ENCODE assay signal across 2 cellular contexts in the genomic region with DNA sequence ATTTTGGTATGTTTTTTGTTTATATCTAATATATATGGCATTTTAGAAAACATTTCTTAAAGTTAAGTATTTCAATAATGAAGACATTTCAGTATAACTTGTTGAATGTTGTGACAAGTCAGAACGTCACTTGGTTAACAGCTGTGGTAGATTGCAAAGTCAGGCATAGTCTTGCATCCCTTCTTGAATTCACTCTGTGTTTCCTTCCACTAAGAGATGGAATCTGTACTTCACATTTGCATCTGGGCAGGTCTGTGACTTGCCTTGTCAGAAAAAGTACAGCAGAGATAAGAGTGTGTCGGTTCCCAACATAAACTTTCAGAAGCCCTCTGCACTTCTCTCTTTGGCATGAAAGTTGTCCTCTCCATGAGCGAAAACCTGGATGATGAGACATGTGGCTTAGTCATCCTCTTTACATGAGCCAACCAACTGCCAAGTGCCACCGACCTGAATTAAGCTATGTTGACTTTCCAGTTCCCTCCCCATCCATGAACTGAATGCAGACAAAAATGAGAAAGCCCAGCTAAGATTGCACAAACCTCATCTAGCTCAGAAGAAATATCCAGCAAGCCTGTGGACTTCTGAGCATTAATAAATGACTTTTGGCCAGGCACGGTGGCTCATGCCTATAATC.
TF ChIP-seq lines count a peak whose summit lies in the region.

No MANE protein-coding gene starts in this region.

TF ChIP-seq in GM23338, 12 proteins besides CTCF, POLR2A, EP300 and RAD21 (continued from another document and continues in another):
- TF ChIP-seq, protein P1, sequence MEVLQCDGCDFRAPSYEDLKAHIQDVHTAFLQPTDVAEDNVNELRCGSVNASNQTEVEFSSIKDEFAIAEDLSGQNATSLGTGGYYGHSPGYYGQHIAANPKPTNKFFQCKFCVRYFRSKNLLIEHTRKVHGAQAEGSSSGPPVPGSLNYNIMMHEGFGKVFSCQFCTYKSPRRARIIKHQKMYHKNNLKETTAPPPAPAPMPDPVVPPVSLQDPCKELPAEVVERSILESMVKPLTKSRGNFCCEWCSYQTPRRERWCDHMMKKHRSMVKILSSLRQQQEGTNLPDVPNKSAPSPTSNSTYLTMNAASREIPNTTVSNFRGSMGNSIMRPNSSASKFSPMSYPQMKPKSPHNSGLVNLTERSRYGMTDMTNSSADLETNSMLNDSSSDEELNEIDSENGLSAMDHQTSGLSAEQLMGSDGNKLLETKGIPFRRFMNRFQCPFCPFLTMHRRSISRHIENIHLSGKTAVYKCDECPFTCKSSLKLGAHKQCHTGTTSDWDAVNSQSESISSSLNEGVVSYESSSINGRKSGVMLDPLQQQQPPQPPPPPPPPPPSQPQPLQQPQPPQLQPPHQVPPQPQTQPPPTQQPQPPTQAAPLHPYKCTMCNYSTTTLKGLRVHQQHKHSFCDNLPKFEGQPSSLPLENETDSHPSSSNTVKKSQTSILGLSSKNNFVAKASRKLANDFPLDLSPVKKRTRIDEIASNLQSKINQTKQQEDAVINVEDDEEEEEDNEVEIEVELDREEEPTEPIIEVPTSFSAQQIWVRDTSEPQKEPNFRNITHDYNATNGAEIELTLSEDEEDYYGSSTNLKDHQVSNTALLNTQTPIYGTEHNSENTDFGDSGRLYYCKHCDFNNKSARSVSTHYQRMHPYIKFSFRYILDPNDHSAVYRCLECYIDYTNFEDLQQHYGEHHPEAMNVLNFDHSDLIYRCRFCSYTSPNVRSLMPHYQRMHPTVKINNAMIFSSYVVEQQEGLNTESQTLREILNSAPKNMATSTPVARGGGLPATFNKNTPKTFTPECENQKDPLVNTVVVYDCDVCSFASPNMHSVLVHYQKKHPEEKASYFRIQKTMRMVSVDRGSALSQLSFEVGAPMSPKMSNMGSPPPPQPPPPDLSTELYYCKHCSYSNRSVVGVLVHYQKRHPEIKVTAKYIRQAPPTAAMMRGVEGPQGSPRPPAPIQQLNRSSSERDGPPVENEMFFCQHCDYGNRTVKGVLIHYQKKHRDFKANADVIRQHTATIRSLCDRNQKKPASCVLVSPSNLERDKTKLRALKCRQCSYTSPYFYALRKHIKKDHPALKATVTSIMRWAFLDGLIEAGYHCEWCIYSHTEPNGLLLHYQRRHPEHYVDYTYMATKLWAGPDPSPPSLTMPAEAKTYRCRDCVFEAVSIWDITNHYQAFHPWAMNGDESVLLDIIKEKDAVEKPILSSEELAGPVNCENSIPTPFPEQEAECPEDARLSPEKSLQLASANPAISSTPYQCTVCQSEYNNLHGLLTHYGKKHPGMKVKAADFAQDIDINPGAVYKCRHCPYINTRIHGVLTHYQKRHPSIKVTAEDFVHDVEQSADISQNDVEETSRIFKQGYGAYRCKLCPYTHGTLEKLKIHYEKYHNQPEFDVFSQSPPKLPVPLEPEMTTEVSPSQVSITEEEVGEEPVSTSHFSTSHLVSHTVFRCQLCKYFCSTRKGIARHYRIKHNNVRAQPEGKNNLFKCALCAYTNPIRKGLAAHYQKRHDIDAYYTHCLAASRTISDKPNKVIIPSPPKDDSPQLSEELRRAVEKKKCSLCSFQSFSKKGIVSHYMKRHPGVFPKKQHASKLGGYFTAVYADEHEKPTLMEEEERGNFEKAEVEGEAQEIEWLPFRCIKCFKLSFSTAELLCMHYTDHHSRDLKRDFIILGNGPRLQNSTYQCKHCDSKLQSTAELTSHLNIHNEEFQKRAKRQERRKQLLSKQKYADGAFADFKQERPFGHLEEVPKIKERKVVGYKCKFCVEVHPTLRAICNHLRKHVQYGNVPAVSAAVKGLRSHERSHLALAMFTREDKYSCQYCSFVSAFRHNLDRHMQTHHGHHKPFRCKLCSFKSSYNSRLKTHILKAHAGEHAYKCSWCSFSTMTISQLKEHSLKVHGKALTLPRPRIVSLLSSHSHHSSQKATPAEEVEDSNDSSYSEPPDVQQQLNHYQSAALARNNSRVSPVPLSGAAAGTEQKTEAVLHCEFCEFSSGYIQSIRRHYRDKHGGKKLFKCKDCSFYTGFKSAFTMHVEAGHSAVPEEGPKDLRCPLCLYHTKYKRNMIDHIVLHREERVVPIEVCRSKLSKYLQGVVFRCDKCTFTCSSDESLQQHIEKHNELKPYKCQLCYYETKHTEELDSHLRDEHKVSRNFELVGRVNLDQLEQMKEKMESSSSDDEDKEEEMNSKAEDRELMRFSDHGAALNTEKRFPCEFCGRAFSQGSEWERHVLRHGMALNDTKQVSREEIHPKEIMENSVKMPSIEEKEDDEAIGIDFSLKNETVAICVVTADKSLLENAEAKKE (CRISPR knock-in tag; IDR thresholded peaks at IDR 0.05) = no peak
- no peak for TF ChIP-seq STAT1 (IDR thresholded peaks at IDR 0.05; ENCODE audit: unreplicated experiment)
- no peak for TF ChIP-seq ZNF114 (CRISPR knock-in tag; IDR thresholded peaks at IDR 0.05)
- no peak for TF ChIP-seq POLR2AphosphoS5 (IDR thresholded peaks at IDR 0.05; ENCODE audit: low read depth)
- TF ChIP-seq EZH2 (IDR thresholded peaks at IDR 0.05; ENCODE audit: low read depth, unreplicated experiment) = no peak
- TF ChIP-seq NANOG (IDR thresholded peaks at IDR 0.05; ENCODE audit: borderline replicate concordance) = no peak
- TF ChIP-seq, protein P2, sequence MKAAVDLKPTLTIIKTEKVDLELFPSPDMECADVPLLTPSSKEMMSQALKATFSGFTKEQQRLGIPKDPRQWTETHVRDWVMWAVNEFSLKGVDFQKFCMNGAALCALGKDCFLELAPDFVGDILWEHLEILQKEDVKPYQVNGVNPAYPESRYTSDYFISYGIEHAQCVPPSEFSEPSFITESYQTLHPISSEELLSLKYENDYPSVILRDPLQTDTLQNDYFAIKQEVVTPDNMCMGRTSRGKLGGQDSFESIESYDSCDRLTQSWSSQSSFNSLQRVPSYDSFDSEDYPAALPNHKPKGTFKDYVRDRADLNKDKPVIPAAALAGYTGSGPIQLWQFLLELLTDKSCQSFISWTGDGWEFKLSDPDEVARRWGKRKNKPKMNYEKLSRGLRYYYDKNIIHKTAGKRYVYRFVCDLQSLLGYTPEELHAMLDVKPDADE (IDR thresholded peaks at IDR 0.05) = no peak
- no peak for TF ChIP-seq EZH2phosphoT487 (IDR thresholded peaks at IDR 0.05; ENCODE audit: unreplicated experiment)
- no peak for TF ChIP-seq CREB1 (CRISPR knock-in tag; IDR thresholded peaks at IDR 0.05; ENCODE audit: low read depth)

TF ChIP-seq in K562, 482 proteins besides CTCF, POLR2A, EP300 and RAD21 (continues in another document):
- TF ChIP-seq, protein P3, sequence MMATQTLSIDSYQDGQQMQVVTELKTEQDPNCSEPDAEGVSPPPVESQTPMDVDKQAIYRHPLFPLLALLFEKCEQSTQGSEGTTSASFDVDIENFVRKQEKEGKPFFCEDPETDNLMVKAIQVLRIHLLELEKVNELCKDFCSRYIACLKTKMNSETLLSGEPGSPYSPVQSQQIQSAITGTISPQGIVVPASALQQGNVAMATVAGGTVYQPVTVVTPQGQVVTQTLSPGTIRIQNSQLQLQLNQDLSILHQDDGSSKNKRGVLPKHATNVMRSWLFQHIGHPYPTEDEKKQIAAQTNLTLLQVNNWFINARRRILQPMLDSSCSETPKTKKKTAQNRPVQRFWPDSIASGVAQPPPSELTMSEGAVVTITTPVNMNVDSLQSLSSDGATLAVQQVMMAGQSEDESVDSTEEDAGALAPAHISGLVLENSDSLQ (IDR thresholded peaks at IDR 0.05) = peak; percentile 9; the same call in 1 of the 2 replicates
- TF ChIP-seq ZNF197 (CRISPR knock-in tag; IDR thresholded peaks at IDR 0.05; ENCODE audit: low read depth) (no peak), HDAC8 (tag; IDR thresholded peaks at IDR 0.05) (no peak), MEIS2 (IDR thresholded peaks at IDR 0.05; ENCODE audit: partially characterized antibody) (peak; percentile 3), MEF2A (IDR thresholded peaks at IDR 0.05; ENCODE audit: control insufficient read depth, low read depth, low read length) (no peak), HNRNPUL1 (IDR thresholded peaks at IDR 0.05; ENCODE audit: low read length) (no peak), ZSCAN32 (CRISPR knock-in tag; IDR thresholded peaks at IDR 0.05) (no peak), MYBL2 (IDR thresholded peaks at IDR 0.05; ENCODE audit: low read depth) (no peak), MYBL2 (CRISPR knock-in tag; IDR thresholded peaks at IDR 0.05; ENCODE audit: borderline replicate concordance) (no peak), ETV6 (IDR thresholded peaks at IDR 0.05; ENCODE audit: borderline replicate concordance in 1 of 2, low read depth in 2 of 2, low read length in 1 of 2) (no peak), ETV6 (CRISPR knock-in tag; IDR thresholded peaks at IDR 0.05; ENCODE audit: borderline replicate concordance) (no peak), SMARCA4 (IDR thresholded peaks at IDR 0.05) (0 out of 2 replicates have a peak, but pooled peaks have one; percentile 17), CBFA2T3 (IDR thresholded peaks at IDR 0.05) (0 out of 2 replicates have a peak, but pooled peaks have one; percentile 10), ZNF436 (CRISPR knock-in tag; IDR thresholded peaks at IDR 0.05) (no peak), FOSL1 (tag; conservative IDR thresholded peaks at IDR 0.05) (peak; percentile 51), NFE2 (IDR thresholded peaks at IDR 0.05; ENCODE audit: low read depth) (0 out of 2 replicates have a peak, but pooled peaks have one; percentile 17), ZBED1 (IDR thresholded peaks at IDR 0.05) (no peak), CSDE1 (IDR thresholded peaks at IDR 0.05) (no peak), ZNF696 (CRISPR knock-in tag; conservative IDR thresholded peaks at IDR 0.05) (no peak), FIP1L1 (IDR thresholded peaks at IDR 0.05; ENCODE audit: low read depth, low read length, poor library complexity, severe bottlenecking) (no peak), ARHGAP35 (IDR thresholded peaks at IDR 0.05; ENCODE audit: partially characterized antibody) (no peak), ZFP1 (CRISPR knock-in tag; IDR thresholded peaks at IDR 0.05) (no peak), MAFG (tag; conservative IDR thresholded peaks at IDR 0.05) (0 out of 2 replicates have a peak, but pooled peaks have one; percentile 23), CEBPG (CRISPR knock-in tag; IDR thresholded peaks at IDR 0.05) (no peak), CEBPG (tag; conservative IDR thresholded peaks at IDR 0.05 in 1 of 2, IDR thresholded peaks at IDR 0.05 in 1 of 2) (no peak)
- TF ChIP-seq, protein P4, sequence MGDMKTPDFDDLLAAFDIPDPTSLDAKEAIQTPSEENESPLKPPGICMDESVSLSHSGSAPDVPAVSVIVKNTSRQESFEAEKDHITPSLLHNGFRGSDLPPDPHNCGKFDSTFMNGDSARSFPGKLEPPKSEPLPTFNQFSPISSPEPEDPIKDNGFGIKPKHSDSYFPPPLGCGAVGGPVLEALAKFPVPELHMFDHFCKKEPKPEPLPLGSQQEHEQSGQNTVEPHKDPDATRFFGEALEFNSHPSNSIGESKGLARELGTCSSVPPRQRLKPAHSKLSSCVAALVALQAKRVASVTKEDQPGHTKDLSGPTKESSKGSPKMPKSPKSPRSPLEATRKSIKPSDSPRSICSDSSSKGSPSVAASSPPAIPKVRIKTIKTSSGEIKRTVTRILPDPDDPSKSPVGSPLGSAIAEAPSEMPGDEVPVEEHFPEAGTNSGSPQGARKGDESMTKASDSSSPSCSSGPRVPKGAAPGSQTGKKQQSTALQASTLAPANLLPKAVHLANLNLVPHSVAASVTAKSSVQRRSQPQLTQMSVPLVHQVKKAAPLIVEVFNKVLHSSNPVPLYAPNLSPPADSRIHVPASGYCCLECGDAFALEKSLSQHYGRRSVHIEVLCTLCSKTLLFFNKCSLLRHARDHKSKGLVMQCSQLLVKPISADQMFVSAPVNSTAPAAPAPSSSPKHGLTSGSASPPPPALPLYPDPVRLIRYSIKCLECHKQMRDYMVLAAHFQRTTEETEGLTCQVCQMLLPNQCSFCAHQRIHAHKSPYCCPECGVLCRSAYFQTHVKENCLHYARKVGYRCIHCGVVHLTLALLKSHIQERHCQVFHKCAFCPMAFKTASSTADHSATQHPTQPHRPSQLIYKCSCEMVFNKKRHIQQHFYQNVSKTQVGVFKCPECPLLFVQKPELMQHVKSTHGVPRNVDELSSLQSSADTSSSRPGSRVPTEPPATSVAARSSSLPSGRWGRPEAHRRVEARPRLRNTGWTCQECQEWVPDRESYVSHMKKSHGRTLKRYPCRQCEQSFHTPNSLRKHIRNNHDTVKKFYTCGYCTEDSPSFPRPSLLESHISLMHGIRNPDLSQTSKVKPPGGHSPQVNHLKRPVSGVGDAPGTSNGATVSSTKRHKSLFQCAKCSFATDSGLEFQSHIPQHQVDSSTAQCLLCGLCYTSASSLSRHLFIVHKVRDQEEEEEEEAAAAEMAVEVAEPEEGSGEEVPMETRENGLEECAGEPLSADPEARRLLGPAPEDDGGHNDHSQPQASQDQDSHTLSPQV (IDR thresholded peaks at IDR 0.05) = 0 out of 2 replicates have a peak, but pooled peaks have one; percentile 16
- TF ChIP-seq, protein P5, sequence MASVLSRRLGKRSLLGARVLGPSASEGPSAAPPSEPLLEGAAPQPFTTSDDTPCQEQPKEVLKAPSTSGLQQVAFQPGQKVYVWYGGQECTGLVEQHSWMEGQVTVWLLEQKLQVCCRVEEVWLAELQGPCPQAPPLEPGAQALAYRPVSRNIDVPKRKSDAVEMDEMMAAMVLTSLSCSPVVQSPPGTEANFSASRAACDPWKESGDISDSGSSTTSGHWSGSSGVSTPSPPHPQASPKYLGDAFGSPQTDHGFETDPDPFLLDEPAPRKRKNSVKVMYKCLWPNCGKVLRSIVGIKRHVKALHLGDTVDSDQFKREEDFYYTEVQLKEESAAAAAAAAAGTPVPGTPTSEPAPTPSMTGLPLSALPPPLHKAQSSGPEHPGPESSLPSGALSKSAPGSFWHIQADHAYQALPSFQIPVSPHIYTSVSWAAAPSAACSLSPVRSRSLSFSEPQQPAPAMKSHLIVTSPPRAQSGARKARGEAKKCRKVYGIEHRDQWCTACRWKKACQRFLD (CRISPR knock-in tag; IDR thresholded peaks at IDR 0.05) = no peak
- TF ChIP-seq, protein P6, sequence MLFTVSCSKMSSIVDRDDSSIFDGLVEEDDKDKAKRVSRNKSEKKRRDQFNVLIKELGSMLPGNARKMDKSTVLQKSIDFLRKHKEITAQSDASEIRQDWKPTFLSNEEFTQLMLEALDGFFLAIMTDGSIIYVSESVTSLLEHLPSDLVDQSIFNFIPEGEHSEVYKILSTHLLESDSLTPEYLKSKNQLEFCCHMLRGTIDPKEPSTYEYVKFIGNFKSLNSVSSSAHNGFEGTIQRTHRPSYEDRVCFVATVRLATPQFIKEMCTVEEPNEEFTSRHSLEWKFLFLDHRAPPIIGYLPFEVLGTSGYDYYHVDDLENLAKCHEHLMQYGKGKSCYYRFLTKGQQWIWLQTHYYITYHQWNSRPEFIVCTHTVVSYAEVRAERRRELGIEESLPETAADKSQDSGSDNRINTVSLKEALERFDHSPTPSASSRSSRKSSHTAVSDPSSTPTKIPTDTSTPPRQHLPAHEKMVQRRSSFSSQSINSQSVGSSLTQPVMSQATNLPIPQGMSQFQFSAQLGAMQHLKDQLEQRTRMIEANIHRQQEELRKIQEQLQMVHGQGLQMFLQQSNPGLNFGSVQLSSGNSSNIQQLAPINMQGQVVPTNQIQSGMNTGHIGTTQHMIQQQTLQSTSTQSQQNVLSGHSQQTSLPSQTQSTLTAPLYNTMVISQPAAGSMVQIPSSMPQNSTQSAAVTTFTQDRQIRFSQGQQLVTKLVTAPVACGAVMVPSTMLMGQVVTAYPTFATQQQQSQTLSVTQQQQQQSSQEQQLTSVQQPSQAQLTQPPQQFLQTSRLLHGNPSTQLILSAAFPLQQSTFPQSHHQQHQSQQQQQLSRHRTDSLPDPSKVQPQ (CRISPR knock-in tag; IDR thresholded peaks at IDR 0.05; ENCODE audit: borderline replicate concordance) = no peak
- TF ChIP-seq, protein P7, sequence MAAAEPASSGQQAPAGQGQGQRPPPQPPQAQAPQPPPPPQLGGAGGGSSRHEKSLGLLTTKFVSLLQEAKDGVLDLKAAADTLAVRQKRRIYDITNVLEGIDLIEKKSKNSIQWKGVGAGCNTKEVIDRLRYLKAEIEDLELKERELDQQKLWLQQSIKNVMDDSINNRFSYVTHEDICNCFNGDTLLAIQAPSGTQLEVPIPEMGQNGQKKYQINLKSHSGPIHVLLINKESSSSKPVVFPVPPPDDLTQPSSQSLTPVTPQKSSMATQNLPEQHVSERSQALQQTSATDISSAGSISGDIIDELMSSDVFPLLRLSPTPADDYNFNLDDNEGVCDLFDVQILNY (CRISPR knock-in tag; IDR thresholded peaks at IDR 0.05) = no peak
